31 cellular contexts compared by ENCODE assay signal in genomic region chr2:22076512-22076911, GRCh38.
"Had no signal": no experiment of that assay in that cellular context is flagged by ENCODE, and none has a peak within 500 bp of the region (broad histone marks: within the 10 kb centered on the region; RNA-seq: fewer than 3 reads in every experiment).

No MANE protein-coding gene starts in this region.

- H3K79me2 ChIP-seq: parathyroid adenoma had no signal

- H3K27me3 Mint-ChIP-seq: progenitor cell of endocrine pancreas; stimulated activated memory B cell treated with anti-CD40 and anti-IgM and Interleukin-4, amounts not matched to agents 10 μg/mL and 1 μg/mL and 100 μg/mL, for 72 hours; stimulated activated naive CD8-positive, alpha-beta T cell treated with anti-CD3 and anti-CD28 coated beads, Interleukin-15, amount 100 ng/mL, for 72 hours; type B pancreatic cell had no signal

- H3K4me3 Mint-ChIP-seq: natural killer cell; nephron; neural progenitor cell; stimulated activated memory B cell treated with anti-CD40 and anti-IgM and Interleukin-4, amounts not matched to agents 10 μg/mL and 1 μg/mL and 100 μg/mL, for 72 hours; stimulated activated naive CD8-positive, alpha-beta T cell treated with anti-CD3 and anti-CD28 coated beads, Interleukin-15, amount 100 ng/mL, for 72 hours; type B pancreatic cell had no signal

- ATAC-seq: natural killer cell; psoas muscle; right cardiac atrium; sciatic nerve; stimulated activated memory B cell treated with anti-CD40 and anti-IgM and Interleukin-4, amounts not matched to agents 10 μg/mL and 1 μg/mL and 100 μg/mL, for 72 hours; stimulated activated naive CD8-positive, alpha-beta T cell treated with anti-CD3 and anti-CD28 coated beads, Interleukin-15, amount 100 ng/mL, for 72 hours; stimulated activated naive CD8-positive, alpha-beta T cell treated with anti-CD3 and anti-CD28 coated beads, Interleukin-15, Interleukin-2, amounts not matched to agents 100 U/mL and 50 U/mL, for 24 hours; upper lobe of right lung had no signal

- H3K9me3 ChIP-seq: ovary, suprapubic skin, testis, upper lobe of right lung, uterus had no signal

- H3K4me1 ChIP-seq: parathyroid adenoma, psoas muscle, spleen, suprapubic skin, testis, tibial artery, transverse colon, upper lobe of right lung, uterus had no signal

- H3K27me3 ChIP-seq: neural progenitor cell, ovary, spleen, suprapubic skin, testis, tibial artery, transverse colon, upper lobe of right lung, uterus had no signal

- H3K27ac ChIP-seq: neural progenitor cell, ovary, parathyroid adenoma, psoas muscle, skin epidermis, spleen, suprapubic skin, testis, tibial artery, transverse colon, upper lobe of right lung, uterus had no signal

- H3K4me1 Mint-ChIP-seq: natural killer cell; stimulated activated memory B cell treated with anti-CD40 and anti-IgM and Interleukin-4, amounts not matched to agents 10 μg/mL and 1 μg/mL and 100 μg/mL, for 72 hours; stimulated activated naive CD8-positive, alpha-beta T cell treated with anti-CD3 and anti-CD28 coated beads, Interleukin-15, amount 100 ng/mL, for 72 hours had no signal

- H3K9ac ChIP-seq: neural progenitor cell, parathyroid adenoma had no signal

- H3K4me3 ChIP-seq: neural progenitor cell, ovary, psoas muscle, skin epidermis, smooth muscle cell, spleen, suprapubic skin, testis, tibial artery, transverse colon, upper lobe of right lung, uterus had no signal

- H3K9me3 Mint-ChIP-seq: type B pancreatic cell had no signal

- DNase-seq: natural killer cell; occipital lobe; ovary; posterior cingulate gyrus; psoas muscle; right cardiac atrium; spleen; stimulated activated CD4-positive, alpha-beta T cell treated with anti-CD3 and anti-CD28 coated beads, Interleukin-12 subunit alpha, Interleukin-12 subunit beta, amount 100 ng/mL, for 4 hours; stimulated activated CD4-positive, alpha-beta T cell treated with anti-CD3 and anti-CD28 coated beads, Interleukin-1b, Interleukin-23, amount 100 ng/mL, for 48 hours; stimulated activated CD4-positive, alpha-beta T cell treated with anti-CD3 and anti-CD28 coated beads, Interleukin-4, amount 100 ng/mL, for 1 hour; stimulated activated CD4-positive, alpha-beta T cell treated with anti-CD3 and anti-CD28 coated beads, Interleukin-4, amount 100 ng/mL, for 4 hours; stimulated activated CD8-positive, alpha-beta memory T cell treated with anti-CD3 and anti-CD28 coated beads, Interleukin-4, amount 100 ng/mL, for 48 hours; stimulated activated naive CD4-positive, alpha-beta T cell; stimulated activated naive CD8-positive, alpha-beta T cell treated with anti-CD3 and anti-CD28 coated beads, Interleukin-15, amount 100 ng/mL, for 72 hours; stimulated activated naive CD8-positive, alpha-beta T cell treated with anti-CD3 and anti-CD28 coated beads, Interleukin-15, Interleukin-2, amounts not matched to agents 100 U/mL and 50 U/mL, for 24 hours; substantia nigra; testis; tibial artery; transverse colon; upper lobe of right lung; uterus had no signal

- H3K27ac Mint-ChIP-seq: natural killer cell; nephron; neural progenitor cell; progenitor cell of endocrine pancreas; stimulated activated memory B cell treated with anti-CD40 and anti-IgM and Interleukin-4, amounts not matched to agents 10 μg/mL and 1 μg/mL and 100 μg/mL, for 72 hours; stimulated activated naive CD8-positive, alpha-beta T cell treated with anti-CD3 and anti-CD28 coated beads, Interleukin-15, amount 100 ng/mL, for 72 hours; type B pancreatic cell had no signal

- H3K36me3 Mint-ChIP-seq: natural killer cell; neural progenitor cell; stimulated activated memory B cell treated with anti-CD40 and anti-IgM and Interleukin-4, amounts not matched to agents 10 μg/mL and 1 μg/mL and 100 μg/mL, for 72 hours; type B pancreatic cell had no signal

- H3K36me3 ChIP-seq: neural progenitor cell, ovary, spleen, suprapubic skin, tibial artery, transverse colon, upper lobe of right lung, uterus had no signal

- H2AFZ ChIP-seq: neural progenitor cell, parathyroid adenoma had no signal

- H3K4me2 ChIP-seq: neural progenitor cell, smooth muscle cell had no signal
